ENCODE assay signal across 22 cellular contexts in the genomic region with DNA sequence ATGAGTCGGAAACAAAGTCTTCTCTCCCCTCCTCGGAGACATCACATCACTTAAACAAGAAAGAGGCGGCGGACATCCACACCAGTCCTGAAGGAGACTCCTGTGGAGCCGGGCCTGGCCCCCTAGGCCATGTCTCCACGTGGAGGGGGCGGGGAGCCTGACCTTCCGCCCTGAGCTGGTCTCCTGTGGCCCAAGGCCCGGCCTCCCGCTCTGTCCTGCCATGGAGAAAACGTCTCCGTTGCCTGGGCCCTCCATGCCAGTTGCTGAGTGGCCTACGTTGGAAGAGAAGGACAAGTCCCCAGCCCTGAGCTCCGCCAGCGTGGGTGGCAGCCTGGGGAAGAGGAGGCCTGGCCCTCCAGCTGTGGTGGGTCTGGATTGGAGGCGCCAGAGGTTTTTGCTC.
"Had no signal": no experiment of that assay in that cellular context is flagged by ENCODE, and none has a peak within 500 bp of the region (broad histone marks: within the 10 kb centered on the region; RNA-seq: fewer than 3 reads in every experiment).

No MANE protein-coding gene starts in this region.

- ATAC-seq: activated T-cell treated with anti-CD3 and anti-CD28 coated beads, Interleukin-2, amount 50 U/mL, for 72 hours had no signal

- H3K4me3 ChIP-seq: Peyer's patch, SJCRH30 had no signal

- H3K36me3 ChIP-seq: SJCRH30 had no signal

- H3K9me3 Mint-ChIP-seq: activated CD4-positive, alpha-beta memory T cell treated with anti-CD3 and anti-CD28 coated beads, Interleukin-2, amount 10 ng/mL, durations not matched to agents 7 days and 5 days; activated naive CD4-positive, alpha-beta T cell treated with anti-CD3 and anti-CD28 coated beads, Interleukin-2, amount 10 ng/mL, durations not matched to agents 7 days and 5 days; activated naive CD8-positive, alpha-beta T cell treated with anti-CD3 and anti-CD28 coated beads for 36 hours; activated T-cell treated with anti-CD3 and anti-CD28 coated beads, Interleukin-2, amount 50 U/mL, for 72 hours; activated T-helper 2 cell treated with anti-CD3 and anti-CD28 coated beads, Interferon-gamma antibody, Interleukin-2, Interleukin-4, amounts not matched to agents 10 μg/mL and 5 μg/mL and 100 μg/mL, durations not matched to agents 14 hours and 24 hours and 36 hours had no signal

- H3K27me3 ChIP-seq: Peyer's patch, SJCRH30 had no signal

- H3K36me3 Mint-ChIP-seq: activated naive CD4-positive, alpha-beta T cell treated with anti-CD3 and anti-CD28 coated beads, Interleukin-2, amount 10 ng/mL, durations not matched to agents 7 days and 5 days; activated naive CD8-positive, alpha-beta T cell treated with anti-CD3 and anti-CD28 coated beads for 36 hours had no signal

- H3K4me3 Mint-ChIP-seq: activated CD4-positive, alpha-beta memory T cell treated with anti-CD3 and anti-CD28 coated beads, Interleukin-2, amount 10 ng/mL, durations not matched to agents 7 days and 5 days; activated naive CD4-positive, alpha-beta T cell treated with anti-CD3 and anti-CD28 coated beads, Interleukin-2, amount 10 ng/mL, durations not matched to agents 7 days and 5 days; activated naive CD8-positive, alpha-beta T cell treated with anti-CD3 and anti-CD28 coated beads for 36 hours; activated T-cell treated with anti-CD3 and anti-CD28 coated beads, Interleukin-2, amount 50 U/mL, for 72 hours had no signal

- H3K4me1 ChIP-seq: Peyer's patch, SJCRH30 had no signal

- H3K27ac ChIP-seq: Peyer's patch, RWPE1, SJCRH30, VCaP had no signal

- H3K4me1 Mint-ChIP-seq: activated naive CD8-positive, alpha-beta T cell treated with anti-CD3 and anti-CD28 coated beads for 36 hours had no signal

- H3K9me3 ChIP-seq: Peyer's patch, SJCRH30, SK-N-SH had no signal

- H3K27me3 Mint-ChIP-seq: activated CD4-positive, alpha-beta memory T cell treated with anti-CD3 and anti-CD28 coated beads, Interleukin-2, amount 10 ng/mL, durations not matched to agents 7 days and 5 days; activated naive CD8-positive, alpha-beta T cell treated with anti-CD3 and anti-CD28 coated beads for 36 hours had no signal

- H3K27ac Mint-ChIP-seq: activated CD4-positive, alpha-beta memory T cell treated with anti-CD3 and anti-CD28 coated beads, Interleukin-2, amount 10 ng/mL, durations not matched to agents 7 days and 5 days; activated naive CD4-positive, alpha-beta T cell treated with anti-CD3 and anti-CD28 coated beads, Interleukin-2, amount 10 ng/mL, durations not matched to agents 7 days and 5 days; activated naive CD8-positive, alpha-beta T cell treated with anti-CD3 and anti-CD28 coated beads for 36 hours; activated T-cell treated with anti-CD3 and anti-CD28 coated beads, Interleukin-2, amount 50 U/mL, for 72 hours; activated T-helper 2 cell treated with anti-CD3 and anti-CD28 coated beads, Interferon-gamma antibody, Interleukin-2, Interleukin-4, amounts not matched to agents 10 μg/mL and 5 μg/mL and 100 μg/mL, durations not matched to agents 14 hours and 24 hours and 36 hours had no signal

- DNase-seq: activated CD4-positive, alpha-beta memory T cell treated with anti-CD3 and anti-CD28 coated beads, Interleukin-2, amount 10 ng/mL, durations not matched to agents 7 days and 5 days; activated CD4-positive, alpha-beta T cell treated with anti-CD3 and anti-CD28 coated beads, Interleukin-2, amount 50 U/mL, for 1 hour; activated CD4-positive, CD25-positive, alpha-beta regulatory T cell; activated gamma-delta T cell treated with Interleukin-2 at 50 U/mL for 16 hours; activated naive CD4-positive, alpha-beta T cell treated with anti-CD3 and anti-CD28 coated beads, Interleukin-2, amount 10 ng/mL, durations not matched to agents 7 days and 5 days; activated naive CD8-positive, alpha-beta T cell treated with anti-CD3 and anti-CD28 coated beads for 36 hours; activated T-cell treated with anti-CD3 and anti-CD28 coated beads, Interleukin-2, amount 50 U/mL, for 72 hours; Kasumi-1; NCI-H1105 treated with DMSO at 0.1 percent for 48 hours; NCI-H1436 treated with DMSO at 0.1 percent for 48 hours; NCI-H187; NCI-H2081; NCI-H446; NCI-H524; Peyer's patch; Right ventricle myocardium superior; SJCRH30; SK-N-SH; T-helper 1 cell had no signal
